Comparison of ENCODE assay signal across 24 cellular contexts in the genomic region with DNA sequence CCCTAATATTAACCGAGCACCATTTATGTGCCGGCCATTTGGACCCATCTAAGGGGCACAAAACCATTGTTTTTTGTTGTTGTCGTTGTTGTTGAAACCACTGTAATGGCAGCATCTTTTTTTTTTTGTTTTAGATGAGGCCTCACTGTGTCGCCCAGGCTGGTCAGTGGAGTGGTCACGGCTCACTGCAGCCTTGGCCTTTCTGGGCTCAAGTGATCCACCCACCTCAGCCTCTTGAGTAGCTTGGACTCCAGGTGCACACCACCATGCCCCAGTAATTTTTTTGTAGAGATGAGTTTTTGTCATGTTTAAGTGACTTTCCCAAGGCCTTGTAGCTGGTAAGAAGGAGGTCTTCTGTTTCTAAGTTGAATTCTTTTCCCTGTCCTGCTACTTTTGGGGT. TPM values are rescaled to one million over a fixed set of nuclear protein-coding genes. Genes with fewer than 3 reads are reported as not detected.
DNase-seq lines count a peak whose midpoint lies in the region; ATAC-seq and TF ChIP-seq lines count a peak whose summit lies in the region.
"Had no signal": no experiment of that assay in that cellular context is flagged by ENCODE, and none has a peak within 500 bp of the region (broad histone marks: within the 10 kb centered on the region; RNA-seq: fewer than 3 reads in every experiment).

No MANE protein-coding gene starts in this region.

- H2BK5ac ChIP-seq in trophoblast cell (ENCODE audit: low read depth, low read length, poor library complexity): no peak overlapping the region

- H3K9ac ChIP-seq in SK-N-SH (no peak overlapping the region), trophoblast cell (ENCODE audit: low read length) (no peak overlapping the region)

- no peak overlapping the region for H3K14ac ChIP-seq in trophoblast cell (ENCODE audit: low read length)

- POLR2A ChIA-PET in SK-N-SH (lab: Yijun Ruan, JAX): interaction anchor here (0.7 to 1.9 kb wide), 2 partner anchors 8 to 32 kb away, joined by 6 to 10 read pairs; no protein-coding TSS in a partner anchor

- no peak overlapping the region for H4K91ac ChIP-seq in trophoblast cell (ENCODE audit: low read depth, low read length)

- H3K18ac ChIP-seq in trophoblast cell (ENCODE audit: low read length): no peak overlapping the region

- H3K27me3 ChIP-seq in SK-N-SH (ENCODE audit: insufficient read depth) (no peaks in the 10 kb centered on the region), trophoblast cell (ENCODE audit: insufficient read depth, low read length) (no peaks in the 10 kb centered on the region)
- H3K27me3 ChIP-seq: BE2C, SJSA1 had no signal

- WGBS in SK-N-SH (ENCODE audit: low lambda C conversion rate): over 99% methylated on average over 5 of the region's 5 CpGs
- no CpG with 5 or more reads among the region's 5 CpGs for WGBS in trophoblast cell (ENCODE audit: extremely low coverage, insufficient coverage, insufficient read length)

- H4K8ac ChIP-seq in trophoblast cell (ENCODE audit: low read depth, low read length): no peak overlapping the region

- no peak overlapping the region for H2AK5ac ChIP-seq in trophoblast cell (ENCODE audit: low read length)

- no peaks in the 10 kb centered on the region for H3K9me2 ChIP-seq in SK-N-SH

- no peak for ATAC-seq in SK-N-SH treated with all-trans-retinoic acid at 6 μM for 48 hours
- no peak for ATAC-seq in HG02870 (IDR thresholded peaks at IDR 0.05; ENCODE audit: unreplicated experiment)
- ATAC-seq: HCT116, PC-3 had no signal

- H3K79me2 ChIP-seq in SK-N-SH (ENCODE audit: insufficient read depth): peaks cover 93% of the 10 kb centered on the region
- peaks cover 6% of the 10 kb centered on the region for H3K79me2 ChIP-seq in trophoblast cell (ENCODE audit: control insufficient read depth, insufficient read depth, low read length, poor library complexity)

- peaks cover 43% of the 10 kb centered on the region for H3F3A ChIP-seq in SK-N-SH (replicated peaks; ENCODE audit: insufficient read depth)

- H4K12ac ChIP-seq in trophoblast cell (ENCODE audit: low read depth, low read length): no peak overlapping the region

- CTCF ChIA-PET in SK-N-SH (lab: Yijun Ruan, JAX): interaction anchor here (0.8 to 2.0 kb wide), 5 partner anchors 8 to 38 kb away, joined by 3 to 13 read pairs (median 5); a partner anchor contains a TSS

- no peak overlapping the region for H2BK12ac ChIP-seq in trophoblast cell (ENCODE audit: low read length)

- no peaks in the 10 kb centered on the region for H4K20me1 ChIP-seq in SK-N-SH (ENCODE audit: insufficient read depth)

- H3K9me3 ChIP-seq in SK-N-SH (no peaks in the 10 kb centered on the region), trophoblast cell (ENCODE audit: insufficient read depth, low read depth, low read length) (peaks cover 2% of the 10 kb centered on the region)
- H3K9me3 ChIP-seq: BE2C, SJSA1 had no signal

- peaks cover 58 to 82% of the 10 kb centered on the region in 2 experiments for H3K4me1 ChIP-seq in SK-N-SH (ENCODE audit: control insufficient read depth in 1 of 2, insufficient read depth in 2 of 2, low read depth in 1 of 2, low read length in 1 of 2)
- peaks cover 20 to 27% of the 10 kb centered on the region in 2 experiments for H3K4me1 ChIP-seq in trophoblast cell (ENCODE audit: control insufficient read depth in 1 of 2, insufficient read depth in 2 of 2, low read length in 2 of 2)

- peak overlapping the region; percentile 12 for H3K4ac ChIP-seq in trophoblast cell (ENCODE audit: low read depth, low read length)

- TF ChIP-seq EP300 in SK-N-SH (IDR thresholded peaks at IDR 0.05; ENCODE audit: borderline replicate concordance in 1 of 2, low read depth in 1 of 2, low read length in 1 of 2): no peak

- TF ChIP-seq CTCF in SK-N-SH (IDR thresholded peaks at IDR 0.05): no peak

- no peak for DNase-seq in SK-N-SH
- DNase-seq in islet precursor cell: peak; percentile 9
- DNase-seq in trophoblast cell: no peak
- no peak for DNase-seq in C1 segment of cervical spinal cord (lab: John Stamatoyannopoulos, UW)
- DNase-seq in stimulated activated CD4-positive, alpha-beta T cell treated with anti-CD3 and anti-CD28 coated beads, Interleukin-4, amount 100 ng/mL, for 1 hour: no peak
- DNase-seq in NCI-H146 treated with DMSO at 0.1 percent for 48 hours (lab: John Stamatoyannopoulos, UW; ENCODE audit: unreplicated experiment): no peak
- DNase-seq: BE2C; CD4-positive, CD25-positive, alpha-beta regulatory T cell; DMS153; DND-41; Kasumi-1; NCI-H1105; NCI-H1436 treated with DMSO at 0.1 percent for 48 hours; NCI-H1930; NCI-H2107; NCI-H526; NK-92 treated with Interleukin-12 subunit alpha and Interleukin-12 subunit beta, amount 100 ng/mL, for 24 hours; PC-3; Right ventricle myocardium superior had no signal

- H3K27ac ChIP-seq in SK-N-SH (ENCODE audit: low read depth in 2 of 2, low read length in 1 of 2) (peak overlapping the region; percentile 95 to 99; a peak in 3 of 4 replicates), trophoblast cell (ENCODE audit: low read depth, low read length) (no peak overlapping the region)
- H3K27ac ChIP-seq: 22Rv1, SJSA1 had no signal

- H2AFZ ChIP-seq in SK-N-SH (ENCODE audit: low read depth): no peak overlapping the region
- no peak overlapping the region for H2AFZ ChIP-seq in trophoblast cell (ENCODE audit: insufficient read depth, low read length, poor library complexity)

- H3K79me1 ChIP-seq in trophoblast cell (ENCODE audit: low read length): peaks cover 9% of the 10 kb centered on the region

- no peak overlapping the region for H3K23ac ChIP-seq in trophoblast cell (ENCODE audit: low read length)

- TF ChIP-seq RAD21 in SK-N-SH (IDR thresholded peaks at IDR 0.05; ENCODE audit: low read length): no peak

- H2BK120ac ChIP-seq in trophoblast cell (ENCODE audit: insufficient read depth, low read length, poor library complexity): no peak overlapping the region

- H3K4me3 ChIP-seq in SK-N-SH (ENCODE audit: low read depth in 2 of 2, low read length in 1 of 2): no peak overlapping the region
- H3K4me3 ChIP-seq in trophoblast cell (ENCODE audit: low read depth, low read length): no peak overlapping the region
- H3K4me3 ChIP-seq: SJSA1 had no signal

- no peak overlapping the region for H3K4me2 ChIP-seq in SK-N-SH
- H3K4me2 ChIP-seq in trophoblast cell (ENCODE audit: low read length): no peak overlapping the region

- H3K36me3 ChIP-seq in SK-N-SH (replicated peaks in 1 of 2; ENCODE audit: control insufficient read depth in 1 of 2, insufficient read depth in 2 of 2, low read length in 1 of 2): peaks cover 0 to 10% of the 10 kb centered on the region in 2 experiments
- H3K36me3 ChIP-seq in trophoblast cell (ENCODE audit: control insufficient read depth in 1 of 2, insufficient read depth in 2 of 2, low read length in 2 of 2): peaks cover 0 to 3% of the 10 kb centered on the region in 2 experiments
- H3K36me3 ChIP-seq: BE2C, SJSA1 had no signal

TF ChIP-seq in SK-N-SH, 30 proteins besides CTCF, POLR2A, EP300 and RAD21 (continues in another document):
- no peak for TF ChIP-seq RFX5 (IDR thresholded peaks at IDR 0.05; ENCODE audit: low read length)
- no peak for TF ChIP-seq GABPA (IDR thresholded peaks at IDR 0.05; ENCODE audit: low read depth)
- no peak for TF ChIP-seq ELF1 (IDR thresholded peaks at IDR 0.05)
- TF ChIP-seq SIN3A (IDR thresholded peaks at IDR 0.05; ENCODE audit: borderline replicate concordance, low read depth, low read length): no peak
- TF ChIP-seq FOSL2 (IDR thresholded peaks at IDR 0.05; ENCODE audit: borderline replicate concordance, low read depth): no peak
- TF ChIP-seq, protein P1, sequence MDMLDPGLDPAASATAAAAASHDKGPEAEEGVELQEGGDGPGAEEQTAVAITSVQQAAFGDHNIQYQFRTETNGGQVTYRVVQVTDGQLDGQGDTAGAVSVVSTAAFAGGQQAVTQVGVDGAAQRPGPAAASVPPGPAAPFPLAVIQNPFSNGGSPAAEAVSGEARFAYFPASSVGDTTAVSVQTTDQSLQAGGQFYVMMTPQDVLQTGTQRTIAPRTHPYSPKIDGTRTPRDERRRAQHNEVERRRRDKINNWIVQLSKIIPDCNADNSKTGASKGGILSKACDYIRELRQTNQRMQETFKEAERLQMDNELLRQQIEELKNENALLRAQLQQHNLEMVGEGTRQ (IDR thresholded peaks at IDR 0.05; ENCODE audit: borderline replicate concordance, low read depth, low read length): no peak
- TF ChIP-seq POLR2AphosphoS5 (IDR thresholded peaks at IDR 0.05; ENCODE audit: low read depth, low read length): no peak

TF ChIP-seq in SK-N-SH treated with all-trans-retinoic acid at 6 μM for 48 hours, 23 proteins besides CTCF, POLR2A, EP300 and RAD21 (continues in another document):
- TF ChIP-seq, protein P2, sequence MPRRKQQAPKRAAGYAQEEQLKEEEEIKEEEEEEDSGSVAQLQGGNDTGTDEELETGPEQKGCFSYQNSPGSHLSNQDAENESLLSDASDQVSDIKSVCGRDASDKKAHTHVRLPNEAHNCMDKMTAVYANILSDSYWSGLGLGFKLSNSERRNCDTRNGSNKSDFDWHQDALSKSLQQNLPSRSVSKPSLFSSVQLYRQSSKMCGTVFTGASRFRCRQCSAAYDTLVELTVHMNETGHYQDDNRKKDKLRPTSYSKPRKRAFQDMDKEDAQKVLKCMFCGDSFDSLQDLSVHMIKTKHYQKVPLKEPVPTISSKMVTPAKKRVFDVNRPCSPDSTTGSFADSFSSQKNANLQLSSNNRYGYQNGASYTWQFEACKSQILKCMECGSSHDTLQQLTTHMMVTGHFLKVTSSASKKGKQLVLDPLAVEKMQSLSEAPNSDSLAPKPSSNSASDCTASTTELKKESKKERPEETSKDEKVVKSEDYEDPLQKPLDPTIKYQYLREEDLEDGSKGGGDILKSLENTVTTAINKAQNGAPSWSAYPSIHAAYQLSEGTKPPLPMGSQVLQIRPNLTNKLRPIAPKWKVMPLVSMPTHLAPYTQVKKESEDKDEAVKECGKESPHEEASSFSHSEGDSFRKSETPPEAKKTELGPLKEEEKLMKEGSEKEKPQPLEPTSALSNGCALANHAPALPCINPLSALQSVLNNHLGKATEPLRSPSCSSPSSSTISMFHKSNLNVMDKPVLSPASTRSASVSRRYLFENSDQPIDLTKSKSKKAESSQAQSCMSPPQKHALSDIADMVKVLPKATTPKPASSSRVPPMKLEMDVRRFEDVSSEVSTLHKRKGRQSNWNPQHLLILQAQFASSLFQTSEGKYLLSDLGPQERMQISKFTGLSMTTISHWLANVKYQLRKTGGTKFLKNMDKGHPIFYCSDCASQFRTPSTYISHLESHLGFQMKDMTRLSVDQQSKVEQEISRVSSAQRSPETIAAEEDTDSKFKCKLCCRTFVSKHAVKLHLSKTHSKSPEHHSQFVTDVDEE (CRISPR knock-in tag; IDR thresholded peaks at IDR 0.05): no peak

RNA-seq across cellular contexts. Expression of a gene that starts 33.0 kb away (rescaled TPM):
- polyA plus RNA-seq in SK-N-SH (2012; rRNA removed): 37.9 and 41.4 TPM in 2 replicates
- 46.4 and 46.7 TPM in 2 replicates for polyA plus RNA-seq in SK-N-SH (2012; cell fraction: cytosol; rRNA removed)
- 60.7 and 79.4 TPM in 2 replicates for polyA plus RNA-seq in SK-N-SH (2012; cell fraction: nucleus; rRNA removed)
- 35.0 and 37.6 TPM in 2 replicates for polyA plus RNA-seq in trophoblast cell (2013)
- polyA plus RNA-seq: CD4-positive, CD25-positive, alpha-beta regulatory T cell had no signal
